ENCODE assay signal across 8 cellular contexts in genomic region chr2:165795011-165795410, GRCh38. TPM values are rescaled to one million over a fixed set of nuclear protein-coding genes. Genes with fewer than 3 reads are reported as not detected.
A peak's percentile ranks its signal among the peaks of the same experiment; 100 is the strongest.
DNase-seq lines count a peak whose midpoint lies in the region; ATAC-seq and TF ChIP-seq lines count a peak whose summit lies in the region.

No MANE protein-coding gene starts in this region.

- H3K9me3 Mint-ChIP-seq in activated naive CD4-positive, alpha-beta T cell treated with anti-CD3 and anti-CD28 coated beads, Interleukin-2, amount 50 U/mL, for 24 hours: no peaks in the 10 kb centered on the region
- H3K9me3 Mint-ChIP-seq in stimulated activated naive CD8-positive, alpha-beta T cell treated with anti-CD3 and anti-CD28 coated beads, Interleukin-15, amount 100 ng/mL, for 72 hours: no peaks in the 10 kb centered on the region

- H3K4me1 ChIP-seq in esophagus muscularis mucosa: peaks cover 16 to 20% (median 20%) of the 10 kb centered on the region in 4 donors
- H3K4me1 ChIP-seq in HAP-1: no peaks in the 10 kb centered on the region; the same call in 1 of the 2 replicates

- in situ Hi-C loops in HAP-1 (cut with MboI; ENCODE audit: low sequenced_read_pairs): no loop called here

- H3K27me3 ChIP-seq in esophagus muscularis mucosa: peaks cover 5 to 30% (median 10%) of the 10 kb centered on the region in 4 donors
- H3K27me3 ChIP-seq in HAP-1 (ENCODE audit: low read depth): peaks cover 13% of the 10 kb centered on the region

- no peak for DNase-seq in activated naive CD4-positive, alpha-beta T cell (lab: John Stamatoyannopoulos, UW)
- no peak for DNase-seq in LNCaP clone FGC (ENCODE audit: low read depth)
- DNase-seq in esophagus muscularis mucosa (ENCODE audit: extremely low spot score): no peak
- DNase-seq in stimulated activated naive CD8-positive, alpha-beta T cell treated with anti-CD3 and anti-CD28 coated beads, Interleukin-15, amount 100 ng/mL, for 72 hours: no peak
- no peak for DNase-seq in HAP-1 (ENCODE audit: low spot score in 2 of 2)
- no peak for DNase-seq in dedifferentiated amniotic fluid mesenchymal stem cell (ENCODE audit: extremely low spot score)
- DNase-seq in nucleus accumbens (lab: John Stamatoyannopoulos, UW): no peak

- intact Hi-C loops in esophagus muscularis mucosa (cut with DNase I): no loop called here

- WGBS in esophagus muscularis mucosa: 61% methylated on average over 2 of the region's 2 CpGs

- TF ChIP-seq CTCF in LNCaP clone FGC (IDR thresholded peaks at IDR 0.05; ENCODE audit: control insufficient read depth, extremely low read depth, insufficient read depth) (no peak), esophagus muscularis mucosa (IDR thresholded peaks at IDR 0.05) (no peak)

- no peak overlapping the region for H3K27ac ChIP-seq in esophagus muscularis mucosa (replicated peaks in 1 of 4)

- H3K36me3 Mint-ChIP-seq in activated naive CD4-positive, alpha-beta T cell treated with anti-CD3 and anti-CD28 coated beads, Interleukin-2, amount 50 U/mL, for 24 hours: no peaks in the 10 kb centered on the region

- no peak overlapping the region for H3K27ac Mint-ChIP-seq in activated naive CD4-positive, alpha-beta T cell treated with anti-CD3 and anti-CD28 coated beads, Interleukin-2, amount 50 U/mL, for 24 hours
- H3K27ac Mint-ChIP-seq in stimulated activated naive CD8-positive, alpha-beta T cell treated with anti-CD3 and anti-CD28 coated beads, Interleukin-15, amount 100 ng/mL, for 72 hours: peak overlapping the region in 1 of 2 donors; percentile 96

- peak overlapping the region; percentile 86 for H3K4me3 Mint-ChIP-seq in activated naive CD4-positive, alpha-beta T cell treated with anti-CD3 and anti-CD28 coated beads, Interleukin-2, amount 50 U/mL, for 24 hours
- H3K4me3 Mint-ChIP-seq in stimulated activated naive CD8-positive, alpha-beta T cell treated with anti-CD3 and anti-CD28 coated beads, Interleukin-15, amount 100 ng/mL, for 72 hours: peak overlapping the region; percentile 86 to 87

- peaks cover 33% of the 10 kb centered on the region for H3K27me3 Mint-ChIP-seq in activated naive CD4-positive, alpha-beta T cell treated with anti-CD3 and anti-CD28 coated beads, Interleukin-2, amount 50 U/mL, for 24 hours
- peaks cover 32% of the 10 kb centered on the region for H3K27me3 Mint-ChIP-seq in stimulated activated naive CD8-positive, alpha-beta T cell treated with anti-CD3 and anti-CD28 coated beads, Interleukin-15, amount 100 ng/mL, for 72 hours

- no peaks in the 10 kb centered on the region for H3K9me3 ChIP-seq in esophagus muscularis mucosa
- H3K9me3 ChIP-seq in HAP-1: no peaks in the 10 kb centered on the region

- no peaks in the 10 kb centered on the region for H3K36me3 ChIP-seq in esophagus muscularis mucosa
- no peaks in the 10 kb centered on the region for H3K36me3 ChIP-seq in HAP-1 (replicated peaks)

- no peak for TF ChIP-seq POLR2A in esophagus muscularis mucosa (IDR thresholded peaks at IDR 0.05; ENCODE audit: low read depth)

- H3K4me3 ChIP-seq in LNCaP clone FGC (ENCODE audit: low read depth, low read length): peak overlapping the region; percentile 85; the same call in 1 of the 2 replicates
- H3K4me3 ChIP-seq in esophagus muscularis mucosa: peak overlapping the region; percentile 50 to 63 (median 54)
- H3K4me3 ChIP-seq in HAP-1: no peak overlapping the region

- H3K4me1 Mint-ChIP-seq in activated naive CD4-positive, alpha-beta T cell treated with anti-CD3 and anti-CD28 coated beads, Interleukin-2, amount 50 U/mL, for 24 hours: peaks cover 16% of the 10 kb centered on the region
- H3K4me1 Mint-ChIP-seq in stimulated activated naive CD8-positive, alpha-beta T cell treated with anti-CD3 and anti-CD28 coated beads, Interleukin-15, amount 100 ng/mL, for 72 hours: peaks cover 22% of the 10 kb centered on the region

- TF ChIP-seq EP300 in esophagus muscularis mucosa (IDR thresholded peaks at IDR 0.05): no peak

- ATAC-seq in stimulated activated naive CD8-positive, alpha-beta T cell treated with anti-CD3 and anti-CD28 coated beads, Interleukin-15, amount 100 ng/mL, for 72 hours: no peak

RNA-seq across cellular contexts. Expression of gene GALNT3, which starts 1.0 kb away (rescaled TPM):
- total RNA-seq in esophagus muscularis mucosa: 1 to 10 TPM in 1 of 4 donors, under 1 TPM in 3; 0.26 to 2.5 (median 0.96) TPM
